8 cellular contexts compared by ENCODE assay signal in genomic region chr6:111985202-111985731, GRCh38.
DNase-seq lines count a peak whose midpoint lies in the region; ATAC-seq and TF ChIP-seq lines count a peak whose summit lies in the region.

No MANE protein-coding gene starts in this region.

- H3K4me3 Mint-ChIP-seq in natural killer cell treated with Interleukin-12 subunit alpha and Interleukin-12 subunit beta and Interleukin-15 and Interleukin-18, amount 100 ng/mL, for 72 hours = peak overlapping the region; percentile 44

- H3K4me1 ChIP-seq in mammary epithelial cell (ENCODE audit: insufficient read depth, low read length) = peaks cover 56% of the 10 kb centered on the region

- H3K27me3 Mint-ChIP-seq in natural killer cell treated with Interleukin-12 subunit alpha and Interleukin-12 subunit beta and Interleukin-15 and Interleukin-18, amount 100 ng/mL, for 72 hours = no peaks in the 10 kb centered on the region

- H3K9me3 Mint-ChIP-seq in natural killer cell treated with Interleukin-12 subunit alpha and Interleukin-12 subunit beta and Interleukin-15 and Interleukin-18, amount 100 ng/mL, for 72 hours = no peaks in the 10 kb centered on the region

- intact Hi-C loops in mammary epithelial cell (cut with micrococcal nuclease) = loop anchor here (1.0 to 5.0 kb wide), 3 partner anchors 12 to 173 kb away; no protein-coding TSS in a partner anchor

- DNase-seq in ELF-1 (ENCODE audit: low read depth, low spot score) = peak; percentile 87
- peak; percentile 31 to 59 for DNase-seq in NCI-H526 (lab: John Stamatoyannopoulos, UW)
- DNase-seq in mammary epithelial cell = peak; percentile 98
- peak; percentile 65 for DNase-seq in natural killer cell treated with Interleukin-12 subunit alpha and Interleukin-12 subunit beta and Interleukin-15 and Interleukin-18, amount 100 ng/mL, for 72 hours (ENCODE audit: low spot score)

- no peak for TF ChIP-seq CTCF in mammary epithelial cell (conservative IDR thresholded peaks at IDR 0.05 in 1 of 2, IDR thresholded peaks at IDR 0.05 in 1 of 2; ENCODE audit: extremely low read depth in 1 of 2, insufficient read depth in 1 of 2, low read depth in 1 of 2, low read length in 2 of 2)

- no peaks in the 10 kb centered on the region for H3K79me2 ChIP-seq in mammary epithelial cell (ENCODE audit: insufficient read depth, low read length)

- peak; percentile 76 to 82 for ATAC-seq in natural killer cell treated with Interleukin-12 subunit alpha and Interleukin-12 subunit beta and Interleukin-15 and Interleukin-18, amount 100 ng/mL, for 72 hours
- no peak for ATAC-seq in GM21367 (IDR thresholded peaks at IDR 0.05; ENCODE audit: unreplicated experiment)
- ATAC-seq in GM19452 (IDR thresholded peaks at IDR 0.05; ENCODE audit: unreplicated experiment) = no peak
- ATAC-seq in GM18907 (IDR thresholded peaks at IDR 0.05; ENCODE audit: unreplicated experiment) = no peak
- no peak for ATAC-seq in GM18868 (IDR thresholded peaks at IDR 0.05; ENCODE audit: unreplicated experiment)

- peak overlapping the region; percentile 94 for H3K27ac ChIP-seq in mammary epithelial cell (ENCODE audit: insufficient read depth, low read depth, low read length)

- in situ Hi-C loops in mammary epithelial cell (cut with MboI; ENCODE audit: low sequenced_read_pairs in 2 of 2) = no loop called here

- no peaks in the 10 kb centered on the region for H3K36me3 Mint-ChIP-seq in natural killer cell treated with Interleukin-12 subunit alpha and Interleukin-12 subunit beta and Interleukin-15 and Interleukin-18, amount 100 ng/mL, for 72 hours

- no peaks in the 10 kb centered on the region for H4K20me1 ChIP-seq in mammary epithelial cell (ENCODE audit: insufficient read depth, low read length)

- peak overlapping the region; percentile 35 to 77 for H3K27ac Mint-ChIP-seq in natural killer cell treated with Interleukin-12 subunit alpha and Interleukin-12 subunit beta and Interleukin-15 and Interleukin-18, amount 100 ng/mL, for 72 hours

- dilution Hi-C loops in mammary epithelial cell (cut with HindIII; ENCODE audit: low sequenced_read_pairs) = no loop called here

- no peaks in the 10 kb centered on the region for H3K27me3 ChIP-seq in mammary epithelial cell (ENCODE audit: insufficient read depth, low read length)

- H3K4me2 ChIP-seq in mammary epithelial cell (ENCODE audit: insufficient read depth, low read depth, low read length) = peak overlapping the region; percentile 64

- CTCF ChIA-PET in mammary epithelial cell (lab: Charles Lee; ENCODE audit: low non-redundant PET) = no interaction called here

- H3K9ac ChIP-seq in mammary epithelial cell (ENCODE audit: insufficient read depth, low read length) = peak overlapping the region; percentile 40

- H2AFZ ChIP-seq in mammary epithelial cell (ENCODE audit: low read depth, low read length) = peak overlapping the region; percentile 63

- H3K4me3 ChIP-seq in mammary epithelial cell (replicated peaks in 1 of 3; ENCODE audit: insufficient read depth in 1 of 3, low read depth in 2 of 3, low read length in 3 of 3) = no peak overlapping the region

- H3K36me3 ChIP-seq in mammary epithelial cell (ENCODE audit: insufficient read depth, low read length) = no peaks in the 10 kb centered on the region

- WGBS in mammary epithelial cell (ENCODE audit: low coverage, missing lambda C conversion rate) = 0% methylated on average over 4 of the region's 4 CpGs

- TSS peak; percentile 95 for BruUV-seq in mammary epithelial cell (replicated peaks; lab: Mats Ljungman, UMichigan)

- H3K4me1 Mint-ChIP-seq in natural killer cell treated with Interleukin-12 subunit alpha and Interleukin-12 subunit beta and Interleukin-15 and Interleukin-18, amount 100 ng/mL, for 72 hours (ENCODE audit: low read depth in 2 of 2) = peaks cover 54 to 62% of the 10 kb centered on the region in 2 donors

- H3K9me3 ChIP-seq in mammary epithelial cell (replicated peaks; ENCODE audit: insufficient read depth, low read length) = no peaks in the 10 kb centered on the region

Comparison
In these comparisons a context has a peak if more than half of its experiments do, and no peak if none do; other contexts are left out.
1. DNase-seq: peak in every context shown above with its lines; median percentile 98 in mammary epithelial cell; 87 in ELF-1; 65 in natural killer cell treated with Interleukin-12 subunit alpha and Interleukin-12 subunit beta and Interleukin-15 and Interleukin-18, amount 100 ng/mL, for 72 hours; 45 in NCI-H526.
2. ATAC-seq: peak in natural killer cell treated with Interleukin-12 subunit alpha and Interleukin-12 subunit beta and Interleukin-15 and Interleukin-18, amount 100 ng/mL, for 72 hours (2 of 2); none in GM21367 (single experiment), GM19452 (single experiment), GM18907 (single experiment) and GM18868 (single experiment).